ENCODE assay signal across 34 cellular contexts in genomic region chr15:67777773-67778172, GRCh38. TPM values are rescaled to one million over a fixed set of nuclear protein-coding genes. Genes with fewer than 3 reads are reported as not detected.
"Had no signal": no experiment of that assay in that cellular context is flagged by ENCODE, and none has a peak within 500 bp of the region (broad histone marks: within the 10 kb centered on the region; RNA-seq: fewer than 3 reads in every experiment).

No MANE protein-coding gene starts in this region.

- H3K36me3 Mint-ChIP-seq: mesothelial cell of epicardium had no signal

- H3K4me3 ChIP-seq: coronary artery, esophagus muscularis mucosa, gastroesophageal sphincter, heart right ventricle, left lung, mucosa of descending colon, ovary, psoas muscle, sigmoid colon, skin epidermis, spleen, testis, tibial artery had no signal

- H3K9me3 Mint-ChIP-seq: mesothelial cell of epicardium; naive thymus-derived CD8-positive, alpha-beta T cell; nephron progenitor cell; stimulated activated memory B cell treated with anti-CD40 and anti-IgM and Interleukin-4, amounts not matched to agents 10 μg/mL and 1 μg/mL and 100 μg/mL, for 72 hours; type B pancreatic cell had no signal

- FAIRE-seq: endothelial cell of umbilical vein, islet of Langerhans had no signal

- H3K27me3 Mint-ChIP-seq: naive thymus-derived CD8-positive, alpha-beta T cell; stimulated activated memory B cell treated with anti-CD40 and anti-IgM and Interleukin-4, amounts not matched to agents 10 μg/mL and 1 μg/mL and 100 μg/mL, for 72 hours; type B pancreatic cell had no signal

- H3K27ac Mint-ChIP-seq: mesothelial cell of epicardium; nephron progenitor cell; stimulated activated memory B cell treated with anti-CD40 and anti-IgM and Interleukin-4, amounts not matched to agents 10 μg/mL and 1 μg/mL and 100 μg/mL, for 72 hours; type B pancreatic cell had no signal

- H3K36me3 ChIP-seq: ovary had no signal

- H3K9me3 ChIP-seq: esophagus muscularis mucosa, gastroesophageal sphincter, heart right ventricle, left lung, mucosa of descending colon, ovary, psoas muscle, sigmoid colon, spleen, testis, tibial artery had no signal

- H3K27ac ChIP-seq: coronary artery, esophagus muscularis mucosa, foreskin keratinocyte, gastroesophageal sphincter, heart right ventricle, left lung, ovary, psoas muscle, sigmoid colon, skin epidermis, spleen, testis, tibial artery had no signal

- H3K27me3 ChIP-seq: esophagus muscularis mucosa, foreskin keratinocyte, gastroesophageal sphincter, heart right ventricle, left lung, ovary, sigmoid colon, spleen, testis, tibial artery had no signal

- H3K4me1 ChIP-seq: esophagus muscularis mucosa, foreskin keratinocyte, gastroesophageal sphincter, left lung, psoas muscle, sigmoid colon, testis, tibial artery had no signal

- DNase-seq: dermis blood vessel endothelial cell; effector memory CD4-positive, alpha-beta T cell; foreskin keratinocyte; heart right ventricle; hippocampal formation; left cardiac atrium; left lung; mesenchymal stem cell; mucosa of descending colon; naive thymus-derived CD8-positive, alpha-beta T cell; nephron progenitor cell; occipital lobe; ovary; posterior cingulate gyrus; psoas muscle; right cardiac atrium; sigmoid colon; spleen; stimulated activated CD4-positive, alpha-beta T cell treated with anti-CD3 and anti-CD28 coated beads, Interleukin-4, amount 100 ng/mL, for 4 hours; stimulated activated naive CD8-positive, alpha-beta T cell treated with anti-CD3 and anti-CD28 coated beads, Interleukin-15, Interleukin-2, amounts not matched to agents 100 U/mL and 50 U/mL, for 24 hours; substantia nigra; testis; tibial artery had no signal

- H3K4me3 Mint-ChIP-seq: mesothelial cell of epicardium; naive thymus-derived CD8-positive, alpha-beta T cell; nephron progenitor cell; stimulated activated memory B cell treated with anti-CD40 and anti-IgM and Interleukin-4, amounts not matched to agents 10 μg/mL and 1 μg/mL and 100 μg/mL, for 72 hours; type B pancreatic cell had no signal

- ATAC-seq: foreskin keratinocyte; gastroesophageal sphincter; heart right ventricle; left cardiac atrium; left lung; mucosa of descending colon; naive thymus-derived CD8-positive, alpha-beta T cell; psoas muscle; right cardiac atrium; stimulated activated memory B cell treated with anti-CD40 and anti-IgM and Interleukin-4, amounts not matched to agents 10 μg/mL and 1 μg/mL and 100 μg/mL, for 72 hours; stimulated activated naive CD8-positive, alpha-beta T cell treated with anti-CD3 and anti-CD28 coated beads, Interleukin-15, Interleukin-2, amounts not matched to agents 100 U/mL and 50 U/mL, for 24 hours had no signal

RNA-seq across cellular contexts. Expression of gene SKOR1, which starts 47.5 kb away (rescaled TPM):
- total RNA-seq: dermis blood vessel endothelial cell, epithelial cell of proximal tubule, foreskin keratinocyte, kidney epithelial cell had no signal
